In the genomic region with DNA sequence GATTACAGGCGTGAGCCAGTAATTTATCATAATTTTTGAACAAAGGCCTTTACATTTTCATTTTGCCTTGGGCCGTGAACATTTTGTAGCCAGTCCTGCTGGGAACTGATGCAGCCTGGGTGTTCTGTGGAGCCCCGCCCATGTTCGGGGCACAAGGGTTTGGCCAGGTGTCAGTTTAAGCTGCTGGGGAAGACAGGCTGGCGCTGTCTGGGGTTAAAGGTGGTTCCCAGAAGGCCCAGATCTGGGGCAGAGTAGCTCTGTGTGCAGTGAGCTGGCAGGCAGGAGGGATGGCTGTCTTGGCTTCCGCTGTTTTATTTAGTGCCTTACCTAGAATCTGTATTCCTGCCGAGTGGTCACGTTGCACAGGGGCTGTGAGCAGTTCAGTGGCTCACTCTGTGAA, we compare ENCODE assay signal across 29 cellular contexts. TPM values are rescaled to one million over a fixed set of nuclear protein-coding genes. Genes with fewer than 3 reads are reported as not detected.
DNase-seq lines count a peak whose midpoint lies in the region; ATAC-seq and TF ChIP-seq lines count a peak whose summit lies in the region.
"Had no signal": no experiment of that assay in that cellular context is flagged by ENCODE, and none has a peak within 500 bp of the region (broad histone marks: within the 10 kb centered on the region; RNA-seq: fewer than 3 reads in every experiment).

No MANE protein-coding gene starts in this region.

- no peaks in the 10 kb centered on the region; the same call in 2 of the 3 replicates for H3K36me3 Mint-ChIP-seq in GM23338 (ENCODE audit: low read depth)
- H3K36me3 Mint-ChIP-seq in nephron progenitor cell (ENCODE audit: low read depth) = no peaks in the 10 kb centered on the region
- H3K36me3 Mint-ChIP-seq: activated CD8-positive, alpha-beta memory T cell treated with anti-CD3 and anti-CD28 coated beads, Interleukin-2, amount 10 ng/mL, durations not matched to agents 7 days and 5 days had no signal

- no peak overlapping the region for H2AFZ ChIP-seq in GM23338
- H2AFZ ChIP-seq: parathyroid adenoma had no signal

- ATAC-seq in GM23338 = peak; percentile 17; the same call in 2 of the 3 replicates
- ATAC-seq: activated CD8-positive, alpha-beta memory T cell treated with anti-CD3 and anti-CD28 coated beads, Interleukin-2, amount 10 ng/mL, durations not matched to agents 7 days and 5 days; activated T-cell treated with anti-CD3 and anti-CD28 coated beads, Interleukin-2, amount 50 U/mL, for 72 hours; HCT116; K562 had no signal

- H3K27ac ChIP-seq in GM23338 (ENCODE audit: low read depth) = no peak overlapping the region
- H3K27ac ChIP-seq in breast epithelium = peak overlapping the region; percentile 44 to 50
- H3K27ac ChIP-seq: brain microvascular endothelial cell, left ventricle myocardium inferior, parathyroid adenoma, spleen had no signal

- no peaks in the 10 kb centered on the region for H3K9me2 ChIP-seq in GM23338 (ENCODE audit: insufficient read depth)

- intact Hi-C loops in breast epithelium (cut with DNase I; ENCODE audit: low total_unique reads) = no loop called here

- H3K4me1 Mint-ChIP-seq in GM23338 (peaks cover 24% of the 10 kb centered on the region; the same call in 2 of the 3 replicates), nephron progenitor cell (peaks cover 27% of the 10 kb centered on the region)
- H3K4me1 Mint-ChIP-seq: activated CD8-positive, alpha-beta memory T cell treated with anti-CD3 and anti-CD28 coated beads, Interleukin-2, amount 10 ng/mL, durations not matched to agents 7 days and 5 days had no signal

- no peak for TF ChIP-seq POLR2A in breast epithelium (IDR thresholded peaks at IDR 0.05)

- peaks cover 29% of the 10 kb centered on the region for H3F3A ChIP-seq in GM23338 (replicated peaks; ENCODE audit: low read depth)

- H3K9me3 Mint-ChIP-seq in GM23338 (no peaks in the 10 kb centered on the region), nephron progenitor cell (no peaks in the 10 kb centered on the region)
- H3K9me3 Mint-ChIP-seq: activated naive CD4-positive, alpha-beta T cell treated with anti-CD3 and anti-CD28 coated beads for 36 hours; activated T-cell treated with anti-CD3 and anti-CD28 coated beads, Interleukin-2, amount 50 U/mL, for 72 hours had no signal

- H3K27ac Mint-ChIP-seq in GM23338 (peak overlapping the region; percentile 34), nephron progenitor cell (peak overlapping the region; percentile 81)
- H3K27ac Mint-ChIP-seq: activated CD8-positive, alpha-beta memory T cell treated with anti-CD3 and anti-CD28 coated beads, Interleukin-2, amount 10 ng/mL, durations not matched to agents 7 days and 5 days; activated naive CD4-positive, alpha-beta T cell treated with anti-CD3 and anti-CD28 coated beads for 36 hours; activated T-cell treated with anti-CD3 and anti-CD28 coated beads, Interleukin-2, amount 50 U/mL, for 72 hours had no signal

- H3K27me3 ChIP-seq in GM23338 (ENCODE audit: insufficient read depth) = no peaks in the 10 kb centered on the region
- no peaks in the 10 kb centered on the region for H3K27me3 ChIP-seq in breast epithelium
- H3K27me3 ChIP-seq: BE2C, brain microvascular endothelial cell, MG63, spleen had no signal

- TF ChIP-seq CTCF in GM23338 (conservative IDR thresholded peaks at IDR 0.05; ENCODE audit: low read depth in 2 of 2) (no peak), breast epithelium (IDR thresholded peaks at IDR 0.05) (no peak), nephron progenitor cell (IDR thresholded peaks at IDR 0.05) (no peak)

- H3K27me3 Mint-ChIP-seq in GM23338 (ENCODE audit: insufficient read depth, low read depth, poor library complexity) = no peaks in the 10 kb centered on the region
- peaks cover 4% of the 10 kb centered on the region for H3K27me3 Mint-ChIP-seq in nephron progenitor cell (ENCODE audit: low read depth, poor library complexity)
- H3K27me3 Mint-ChIP-seq: activated CD8-positive, alpha-beta memory T cell treated with anti-CD3 and anti-CD28 coated beads, Interleukin-2, amount 10 ng/mL, durations not matched to agents 7 days and 5 days had no signal

- H3K36me3 ChIP-seq in GM23338 (ENCODE audit: insufficient read depth) (no peaks in the 10 kb centered on the region), breast epithelium (no peaks in the 10 kb centered on the region)
- H3K36me3 ChIP-seq: BE2C, brain microvascular endothelial cell, left ventricle myocardium inferior, MG63, spleen had no signal

- H3K4me2 ChIP-seq in GM23338 = no peak overlapping the region

- DNase-seq in GM23338 (ENCODE audit: low spot score) (no peak), breast epithelium (ENCODE audit: low spot score in 2 of 2) (peak; percentile 45 to 63), islet precursor cell (peak; percentile 37), nephron progenitor cell (no peak), NCI-H446 treated with DMSO at 0.1 percent for 48 hours (lab: John Stamatoyannopoulos, UW) (no peak), GOT3 (lab: John Stamatoyannopoulos, UW) (no peak), GDM1 (lab: John Stamatoyannopoulos, UW) (no peak)
- DNase-seq in activated CD4-positive, CD25-positive, alpha-beta regulatory T cell (lab: John Stamatoyannopoulos, UW) = no peak
- DNase-seq: activated CD8-positive, alpha-beta memory T cell treated with anti-CD3 and anti-CD28 coated beads, Interleukin-2, amount 10 ng/mL, durations not matched to agents 7 days and 5 days; activated naive CD4-positive, alpha-beta T cell treated with anti-CD3 and anti-CD28 coated beads for 36 hours; activated T-cell treated with anti-CD3 and anti-CD28 coated beads, Interleukin-2, amount 50 U/mL, for 72 hours; BE2C; brain microvascular endothelial cell; effector memory CD4-positive, alpha-beta T cell; foreskin melanocyte; left ventricle myocardium inferior; MG63; NCI-H1105 treated with DMSO at 0.1 percent for 48 hours; NCI-H2081 treated with DMSO at 0.1 percent for 48 hours; NCI-H446; NCI-H82; SHP77 treated with DMSO at 0.1 percent for 48 hours; spleen; stimulated activated CD4-positive, alpha-beta T cell treated with anti-CD3 and anti-CD28 coated beads, Interleukin-2, amount 100 ng/mL, for 48 hours; SW 1271; T1000 had no signal

- peaks cover 4% of the 10 kb centered on the region for H4K20me1 ChIP-seq in GM23338 (replicated peaks; ENCODE audit: insufficient read depth)

- H3K4me3 ChIP-seq in GM23338 (no peak overlapping the region), breast epithelium (no peak overlapping the region)
- H3K4me3 ChIP-seq: K562, left ventricle myocardium inferior, MG63, spleen had no signal

- H3K4me3 Mint-ChIP-seq in GM23338 (no peak overlapping the region), nephron progenitor cell (no peak overlapping the region)
- H3K4me3 Mint-ChIP-seq: activated CD8-positive, alpha-beta memory T cell treated with anti-CD3 and anti-CD28 coated beads, Interleukin-2, amount 10 ng/mL, durations not matched to agents 7 days and 5 days; activated naive CD4-positive, alpha-beta T cell treated with anti-CD3 and anti-CD28 coated beads for 36 hours; activated T-cell treated with anti-CD3 and anti-CD28 coated beads, Interleukin-2, amount 50 U/mL, for 72 hours had no signal

- H3K4me1 ChIP-seq in GM23338 (ENCODE audit: insufficient read depth) = no peaks in the 10 kb centered on the region; the same call in 1 of the 2 replicates
- H3K4me1 ChIP-seq in breast epithelium = peaks cover 0 to 17% of the 10 kb centered on the region in 2 donors
- H3K4me1 ChIP-seq: BE2C, parathyroid adenoma, spleen had no signal

- peaks cover 97% of the 10 kb centered on the region for H3K79me2 ChIP-seq in GM23338 (replicated peaks; ENCODE audit: insufficient read depth)

- no peaks in the 10 kb centered on the region for H3K9me3 ChIP-seq in breast epithelium
- H3K9me3 ChIP-seq: BE2C, left ventricle myocardium inferior had no signal

TF ChIP-seq in GM23338, 12 proteins besides CTCF, POLR2A, EP300 and RAD21 (continues in another document):
- no peak for TF ChIP-seq ZNF331 (CRISPR knock-in tag; IDR thresholded peaks at IDR 0.05; ENCODE audit: low read depth)
- TF ChIP-seq EZH2phosphoT487 (IDR thresholded peaks at IDR 0.05; ENCODE audit: unreplicated experiment) = no peak
- TF ChIP-seq CREB1 (CRISPR knock-in tag; IDR thresholded peaks at IDR 0.05; ENCODE audit: low read depth) = no peak
- no peak for TF ChIP-seq REST (IDR thresholded peaks at IDR 0.05; ENCODE audit: unreplicated experiment)
- no peak for TF ChIP-seq EZH2 (IDR thresholded peaks at IDR 0.05; ENCODE audit: low read depth, unreplicated experiment)
- TF ChIP-seq JUNB (IDR thresholded peaks at IDR 0.05; ENCODE audit: unreplicated experiment) = no peak
- TF ChIP-seq POLR2AphosphoS5 (IDR thresholded peaks at IDR 0.05; ENCODE audit: low read depth) = no peak
- TF ChIP-seq NANOG (IDR thresholded peaks at IDR 0.05; ENCODE audit: borderline replicate concordance) = no peak

RNA-seq across cellular contexts. Expression of gene DOCK1, which starts 50.2 kb away (rescaled TPM):
- total RNA-seq in GM23338 (2014; rRNA removed; shearing (Covaris generic)) = 55.3 and 57.8 TPM in 2 replicates
- polyA plus RNA-seq in GM23338 (2016; fragmentation: Nextera tagmentation; extraction: Ambion mirVana) = 10.7 and 13.2 TPM in 2 replicates
- 100 to 1,000 TPM in 1 of 3 donors, 10 to 100 TPM in 2; 50.4 to 101 (median 69.2) TPM for total RNA-seq in breast epithelium
- polyA plus RNA-seq: K562 had no signal

Comparison
In these comparisons a context has a peak if more than half of its experiments do, and no peak if none do; other contexts are left out.
1. DNase-seq: peak in breast epithelium (2 of 2) and islet precursor cell (single experiment); none in GM23338 (single experiment), nephron progenitor cell (single experiment), activated CD4-positive, CD25-positive, alpha-beta regulatory T cell (0 of 4), NCI-H446 treated with DMSO at 0.1 percent for 48 hours (single experiment), GOT3 (single experiment) and GDM1 (single experiment).